13 cellular contexts compared by ENCODE assay signal in genomic region chr3:72187131-72187530, GRCh38.
DNase-seq lines count a peak whose midpoint lies in the region; ATAC-seq, FAIRE-seq and TF ChIP-seq lines count a peak whose summit lies in the region.
"Had no signal": no experiment of that assay in that cellular context is flagged by ENCODE, and none has a peak within 500 bp of the region (broad histone marks: within the 10 kb centered on the region; RNA-seq: fewer than 3 reads in every experiment).

No MANE protein-coding gene starts in this region.

- H3K36me3 ChIP-seq in DOHH2 (ENCODE audit: control insufficient read depth, low read length) = no peaks in the 10 kb centered on the region
- no peaks in the 10 kb centered on the region for H3K36me3 ChIP-seq in HepG2 (replicated peaks in 1 of 2; ENCODE audit: control insufficient read depth in 1 of 2, insufficient read depth in 2 of 2, low read length in 2 of 2)
- no peaks in the 10 kb centered on the region for H3K36me3 ChIP-seq in mammary epithelial cell (ENCODE audit: insufficient read depth, low read length)

- H3K9ac ChIP-seq in H9 (ENCODE audit: extremely low read depth, insufficient read length, low read length) (no peak overlapping the region), HepG2 (ENCODE audit: insufficient read depth, low read depth, low read length) (no peak overlapping the region), mammary epithelial cell (ENCODE audit: insufficient read depth, low read length) (no peak overlapping the region)
- H3K9ac ChIP-seq: parathyroid adenoma had no signal

- H2BK20ac ChIP-seq in H9 (ENCODE audit: low read depth, low read length, poor library complexity, severe bottlenecking) = no peak overlapping the region

- TF ChIP-seq EP300 in HepG2 (IDR thresholded peaks at IDR 0.05; ENCODE audit: low read depth in 2 of 2, low read length in 2 of 2) (no peak), HepG2 (CRISPR knock-in tag; IDR thresholded peaks at IDR 0.05; ENCODE audit: borderline replicate concordance) (no peak)

- H3K4me1 ChIP-seq in DOHH2 (ENCODE audit: control insufficient read depth, low read length) (peaks cover 48% of the 10 kb centered on the region), H9 (ENCODE audit: insufficient read depth, low read length) (no peaks in the 10 kb centered on the region), HepG2 (ENCODE audit: insufficient read depth, low read length) (peaks cover 17% of the 10 kb centered on the region), mammary epithelial cell (ENCODE audit: insufficient read depth, low read length) (peaks cover 13% of the 10 kb centered on the region)
- H3K4me1 ChIP-seq: parathyroid adenoma had no signal

- dilution Hi-C loops in mammary epithelial cell (cut with HindIII; ENCODE audit: low sequenced_read_pairs) = no loop called here

- no peaks in the 10 kb centered on the region for H3K36me3 Mint-ChIP-seq in H9 (ENCODE audit: insufficient read depth in 1 of 3, low read depth in 3 of 3)
- H3K36me3 Mint-ChIP-seq: stimulated activated effector memory CD8-positive, alpha-beta T cell treated with anti-CD3 and anti-CD28 coated beads, Interleukin-12 subunit alpha, Interleukin-12 subunit beta, amount 100 ng/mL, for 72 hours had no signal

- H3K14ac ChIP-seq in H9 (ENCODE audit: insufficient read depth, low read length) = no peak overlapping the region

- H2AK5ac ChIP-seq in H9 (ENCODE audit: insufficient read length, low read length) = no peak overlapping the region

- 0 out of 2 replicates have a peak, but pooled peaks have one; percentile 17 for TF ChIP-seq RAD21 in HepG2 (CRISPR knock-in tag; IDR thresholded peaks at IDR 0.05)

- H3K27me3 Mint-ChIP-seq in H9 (ENCODE audit: low read depth) = peaks cover 7% of the 10 kb centered on the region; the same call in 1 of the 2 replicates

- peak; percentile 56 for FAIRE-seq in HepG2 (lab: Jason Lieb, UNC)

- no peak overlapping the region for H2BK12ac ChIP-seq in H9 (ENCODE audit: insufficient read length, low read depth, low read length)

- POLR2A ChIA-PET in HepG2 (lab: Yijun Ruan, JAX) = no interaction called here

- no peak overlapping the region for H2BK120ac ChIP-seq in H9 (ENCODE audit: low read depth, low read length, poor library complexity, severe bottlenecking)

- no peak for TF ChIP-seq POLR2A in HepG2 (IDR thresholded peaks at IDR 0.05; ENCODE audit: insufficient read depth in 1 of 2, low read depth in 2 of 2, low read length in 2 of 2)

- peaks cover under 1 to 8% of the 10 kb centered on the region in 2 experiments; a peak in 4 of 5 replicates for H3K9me3 Mint-ChIP-seq in H9
- H3K9me3 Mint-ChIP-seq: stimulated activated effector memory CD8-positive, alpha-beta T cell treated with anti-CD3 and anti-CD28 coated beads, Interleukin-12 subunit alpha, Interleukin-12 subunit beta, amount 100 ng/mL, for 72 hours had no signal

- H3K4me2 ChIP-seq in DOHH2 (ENCODE audit: low read length) = peak overlapping the region; percentile 71
- H3K4me2 ChIP-seq in H9 (ENCODE audit: insufficient read depth, insufficient read length, low read length) = no peak overlapping the region
- no peak overlapping the region for H3K4me2 ChIP-seq in HepG2 (ENCODE audit: low read depth, low read length)
- no peak overlapping the region for H3K4me2 ChIP-seq in mammary epithelial cell (ENCODE audit: insufficient read depth, low read depth, low read length)

- H3K9me3 ChIP-seq in DOHH2 (ENCODE audit: control insufficient read depth, insufficient read depth, low read length) = no peaks in the 10 kb centered on the region
- H3K9me3 ChIP-seq in H9 (ENCODE audit: control insufficient read depth, low read depth, low read length) = no peaks in the 10 kb centered on the region
- 0 out of 2 replicates have a peak, but pooled peaks cover under 1% of the 10 kb centered on the region for H3K9me3 ChIP-seq in HepG2 (ENCODE audit: low read length)
- H3K9me3 ChIP-seq in mammary epithelial cell (replicated peaks; ENCODE audit: insufficient read depth, low read length) = no peaks in the 10 kb centered on the region

- H3F3A ChIP-seq in DOHH2 (ENCODE audit: control insufficient read depth, insufficient read depth) = peaks cover 24% of the 10 kb centered on the region

- H3K4me3 ChIP-seq in DOHH2 (ENCODE audit: low read length) (no peak overlapping the region), HepG2 (replicated peaks in 1 of 3; ENCODE audit: insufficient read depth in 1 of 3, low read depth in 2 of 3, low read length in 3 of 3) (no peak overlapping the region), mammary epithelial cell (replicated peaks in 1 of 3; ENCODE audit: insufficient read depth in 1 of 3, low read depth in 2 of 3, low read length in 3 of 3) (no peak overlapping the region)
- H3K4me3 ChIP-seq: lung had no signal

- H3K27me3 ChIP-seq in DOHH2 (ENCODE audit: control insufficient read depth, low read length) = no peaks in the 10 kb centered on the region
- H3K27me3 ChIP-seq in H9 (ENCODE audit: insufficient read depth, low read length) = no peaks in the 10 kb centered on the region
- no peaks in the 10 kb centered on the region for H3K27me3 ChIP-seq in HepG2 (ENCODE audit: control insufficient read depth in 1 of 2, insufficient read depth in 2 of 2, low read length in 2 of 2)
- H3K27me3 ChIP-seq in mammary epithelial cell (ENCODE audit: insufficient read depth, low read length) = no peaks in the 10 kb centered on the region

- no peak overlapping the region for H3K56ac ChIP-seq in H9 (ENCODE audit: insufficient read length, low read depth, low read length)

- H3K27ac Mint-ChIP-seq in H9 = no peak overlapping the region
- H3K27ac Mint-ChIP-seq: stimulated activated effector memory CD8-positive, alpha-beta T cell treated with anti-CD3 and anti-CD28 coated beads, Interleukin-12 subunit alpha, Interleukin-12 subunit beta, amount 100 ng/mL, for 72 hours; T-helper 17 cell had no signal

- CTCF ChIA-PET in HepG2 (lab: Yijun Ruan, JAX; ENCODE audit: low intra/inter-chr PET ratio, low total read pairs) = no interaction called here
- CTCF ChIA-PET in mammary epithelial cell (lab: Charles Lee; ENCODE audit: low non-redundant PET) = no interaction called here

- intact Hi-C loops in HepG2 (cut with micrococcal nuclease; ENCODE audit: unreplicated experiment) (loop anchor here (1.0 kb wide), 1 partner anchor 36 kb away; no protein-coding TSS in a partner anchor), mammary epithelial cell (cut with micrococcal nuclease) (loop anchor here (10.0 kb wide), 1 partner anchor 232 kb away; no protein-coding TSS in a partner anchor)

- H4K20me1 ChIP-seq in DOHH2 (ENCODE audit: control insufficient read depth, insufficient read depth, low read depth, low read length) (no peaks in the 10 kb centered on the region), H9 (ENCODE audit: control insufficient read depth, insufficient read depth, insufficient read length) (no peaks in the 10 kb centered on the region), HepG2 (ENCODE audit: insufficient read depth, low read length) (no peaks in the 10 kb centered on the region), mammary epithelial cell (ENCODE audit: insufficient read depth, low read length) (no peaks in the 10 kb centered on the region)

- BruUV-seq in HepG2 (replicated peaks; lab: Mats Ljungman, UMichigan) (no TSS peak), mammary epithelial cell (replicated peaks; lab: Mats Ljungman, UMichigan) (no TSS peak)

- DNase-seq in H9 = no peak
- peak; percentile 56 for DNase-seq in SK-MEL-5 (ENCODE audit: low read depth, low spot score)
- peak; percentile 62 for DNase-seq in HepG2 (ENCODE audit: low spot score)
- no peak for DNase-seq in mammary epithelial cell
- DNase-seq in NCI-H1694 (lab: John Stamatoyannopoulos, UW) = no peak
- no peak for DNase-seq in activated CD4-positive, alpha-beta T cell treated with anti-CD3 and anti-CD28 coated beads, Interleukin-2, amount 50 U/mL, for 4 hours
- DNase-seq: NCI-H2029; stimulated activated CD4-positive, alpha-beta T cell treated with anti-CD3 and anti-CD28 coated beads, Interleukin-1b, Interleukin-23, amount 100 ng/mL, for 48 hours; T-helper 17 cell had no signal

- H3K79me1 ChIP-seq in H9 (ENCODE audit: insufficient read depth, low read depth, low read length, poor library complexity, severe bottlenecking) = no peaks in the 10 kb centered on the region

- H3T11ph ChIP-seq in H9 (ENCODE audit: low read length) = no peak overlapping the region

- no peak overlapping the region for H3K18ac ChIP-seq in H9 (ENCODE audit: insufficient read length, low read depth, low read length)

- H3K4me1 Mint-ChIP-seq in H9 = no peaks in the 10 kb centered on the region
- H3K4me1 Mint-ChIP-seq: stimulated activated effector memory CD8-positive, alpha-beta T cell treated with anti-CD3 and anti-CD28 coated beads, Interleukin-12 subunit alpha, Interleukin-12 subunit beta, amount 100 ng/mL, for 72 hours; T-helper 17 cell had no signal

- H2BK5ac ChIP-seq in H9 (ENCODE audit: insufficient read length, low read length) = no peak overlapping the region

- H3K27ac ChIP-seq in DOHH2 (ENCODE audit: low read depth, low read length) (peak overlapping the region; percentile 83; the same call in 1 of the 2 replicates), H9 (ENCODE audit: insufficient read length, low read depth, low read length) (no peak overlapping the region), HepG2 (ENCODE audit: extremely low read length, insufficient read depth, low read length) (no peak overlapping the region), mammary epithelial cell (ENCODE audit: insufficient read depth, low read depth, low read length) (no peak overlapping the region)
- H3K27ac ChIP-seq: parathyroid adenoma had no signal

- H3K23me2 ChIP-seq in H9 (ENCODE audit: insufficient read length, low read depth, low read length, poor library complexity, severe bottlenecking) = no peaks in the 10 kb centered on the region

- in situ Hi-C loops in SK-MEL-5 (cut with HindIII; ENCODE audit: low pct_unique_long_range_greater_than_20kb, low sequenced_read_pairs) (no loop called here), HepG2 (cut with HindIII; ENCODE audit: extremely low pct_ligation_motif_present, low pct_unique_long_range_greater_than_20kb) (no loop called here), mammary epithelial cell (cut with MboI; ENCODE audit: low sequenced_read_pairs in 2 of 2) (no loop called here)

- H2AFZ ChIP-seq in H9 (ENCODE audit: low read length) (no peak overlapping the region), HepG2 (ENCODE audit: low read length) (no peak overlapping the region), mammary epithelial cell (ENCODE audit: low read depth, low read length) (no peak overlapping the region)
- H2AFZ ChIP-seq: parathyroid adenoma had no signal

- TF ChIP-seq CTCF in DOHH2 (IDR thresholded peaks at IDR 0.05; ENCODE audit: low read depth, low read length, poor library complexity, severe bottlenecking) (peak; percentile 84), H9 (conservative IDR thresholded peaks at IDR 0.05) (peak; percentile 58), HepG2 (CRISPR knock-in tag; IDR thresholded peaks at IDR 0.05) (peak; percentile 52), mammary epithelial cell (conservative IDR thresholded peaks at IDR 0.05 in 1 of 2, IDR thresholded peaks at IDR 0.05 in 1 of 2; ENCODE audit: extremely low read depth in 1 of 2, insufficient read depth in 1 of 2, low read depth in 1 of 2, low read length in 2 of 2) (no peak)

- no peaks in the 10 kb centered on the region for H3K79me2 ChIP-seq in DOHH2 (ENCODE audit: control insufficient read depth, low read length)
- no peaks in the 10 kb centered on the region for H3K79me2 ChIP-seq in H9 (ENCODE audit: insufficient read depth, low read length)
- no peaks in the 10 kb centered on the region for H3K79me2 ChIP-seq in HepG2 (ENCODE audit: insufficient read depth, low read length)
- H3K79me2 ChIP-seq in mammary epithelial cell (ENCODE audit: insufficient read depth, low read length) = no peaks in the 10 kb centered on the region
- H3K79me2 ChIP-seq: parathyroid adenoma had no signal

- no peak overlapping the region for H3K23ac ChIP-seq in H9 (ENCODE audit: insufficient read length, low read depth, low read length)

- peak; percentile 86 for ATAC-seq in HepG2
- ATAC-seq: stimulated activated effector memory CD8-positive, alpha-beta T cell treated with anti-CD3 and anti-CD28 coated beads, Interleukin-12 subunit alpha, Interleukin-12 subunit beta, amount 100 ng/mL, for 72 hours; T-helper 17 cell had no signal

- no peaks in the 10 kb centered on the region for H3K9me2 ChIP-seq in DOHH2 (replicated peaks; ENCODE audit: control insufficient read depth, low read length)

- H2BK15ac ChIP-seq in H9 (ENCODE audit: low read depth, low read length) = no peak overlapping the region

- no CpG with 5 or more reads among the region's 2 CpGs for WGBS in H9 (ENCODE audit: extremely low coverage, insufficient read length, low lambda C conversion rate)
- no CpG with 5 or more reads among the region's 2 CpGs for whole genome bisulfite sequencing in HepG2 (ENCODE audit: low lambda C conversion rate)
- WGBS in mammary epithelial cell (ENCODE audit: low coverage, missing lambda C conversion rate) = 100% methylated on average over 2 of the region's 2 CpGs

- H4K91ac ChIP-seq in H9 (ENCODE audit: insufficient read length, low read depth, low read length) = no peak overlapping the region

- H4K5ac ChIP-seq in H9 (ENCODE audit: insufficient read length, low read depth, low read length) = no peak overlapping the region

- H3K4me3 Mint-ChIP-seq in H9 = no peak overlapping the region
- H3K4me3 Mint-ChIP-seq: stimulated activated effector memory CD8-positive, alpha-beta T cell treated with anti-CD3 and anti-CD28 coated beads, Interleukin-12 subunit alpha, Interleukin-12 subunit beta, amount 100 ng/mL, for 72 hours; T-helper 17 cell had no signal

- no peak overlapping the region for H3K4ac ChIP-seq in H9 (ENCODE audit: low read depth, low read length)

- H4K8ac ChIP-seq in H9 (replicated peaks; ENCODE audit: insufficient read length, low read depth, low read length) = no peak overlapping the region

Comparison
In these comparisons a context has a peak if more than half of its experiments do, and no peak if none do; other contexts are left out.
1. CTCF ChIP-seq: peak in DOHH2 (single experiment), H9 (single experiment) and HepG2 (single experiment); none in mammary epithelial cell (0 of 2).
2. DNase-seq: peak in SK-MEL-5 (single experiment) and HepG2 (single experiment); none in H9 (single experiment), mammary epithelial cell (single experiment), NCI-H1694 (single experiment) and activated CD4-positive, alpha-beta T cell treated with anti-CD3 and anti-CD28 coated beads, Interleukin-2, amount 50 U/mL, for 4 hours (0 of 2).